19 cellular contexts compared by ENCODE assay signal in the genomic region with DNA sequence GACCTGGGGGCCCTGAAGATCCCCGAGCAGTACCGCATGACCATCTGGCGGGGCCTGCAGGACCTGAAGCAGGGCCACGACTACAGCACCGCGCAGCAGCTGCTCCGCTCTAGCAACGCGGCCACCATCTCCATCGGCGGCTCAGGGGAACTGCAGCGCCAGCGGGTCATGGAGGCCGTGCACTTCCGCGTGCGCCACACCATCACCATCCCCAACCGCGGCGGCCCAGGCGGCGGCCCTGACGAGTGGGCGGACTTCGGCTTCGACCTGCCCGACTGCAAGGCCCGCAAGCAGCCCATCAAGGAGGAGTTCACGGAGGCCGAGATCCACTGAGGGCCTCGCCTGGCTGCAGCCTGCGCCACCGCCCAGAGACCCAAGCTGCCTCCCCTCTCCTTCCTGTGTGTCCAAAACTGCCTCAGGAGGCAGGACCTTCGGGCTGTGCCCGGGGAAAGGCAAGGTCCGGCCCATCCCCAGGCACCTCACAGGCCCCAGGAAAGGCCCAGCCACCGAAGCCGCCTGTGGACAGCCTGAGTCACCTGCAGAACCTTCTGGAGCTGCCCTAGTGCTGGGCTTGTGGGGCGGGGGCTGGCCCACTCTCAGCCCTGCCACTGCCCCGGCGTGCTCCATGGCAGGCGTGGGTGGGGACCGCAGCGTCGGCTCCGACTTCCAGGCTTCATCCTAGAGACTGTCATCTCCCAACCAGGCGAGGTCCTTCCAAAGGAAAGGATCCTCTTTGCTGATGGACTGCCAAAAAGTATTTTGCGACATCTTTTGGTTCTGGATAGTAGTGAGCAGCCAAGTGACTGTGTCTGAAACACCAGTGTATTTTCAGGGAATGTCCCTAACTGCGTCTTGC. TPM values are rescaled to one million over a fixed set of nuclear protein-coding genes. Genes with fewer than 3 reads are reported as not detected.
DNase-seq lines count a peak whose midpoint lies in the region; ATAC-seq and TF ChIP-seq lines count a peak whose summit lies in the region.
"Had no signal": no experiment of that assay in that cellular context is flagged by ENCODE, and none has a peak within 500 bp of the region (broad histone marks: within the 10 kb centered on the region; RNA-seq: fewer than 3 reads in every experiment).

No MANE protein-coding gene starts in this region.

- POLR2A ChIA-PET in BJ (lab: Charles Lee), result interaction anchor here (0.5 kb wide), 1 partner anchor 280 kb away, joined by 3 read pairs; no protein-coding TSS in a partner anchor

- H3K27ac ChIP-seq in HUES6 (ENCODE audit: low read depth, low read length), result no peak overlapping the region
- H3K27ac ChIP-seq in neural progenitor cell, result no peak overlapping the region
- H3K27ac ChIP-seq: esophagus muscularis mucosa had no signal

- TF ChIP-seq CTCF in BJ (IDR thresholded peaks at IDR 0.05; ENCODE audit: insufficient read depth, low read depth, low read length), result peak; percentile 14; the same call in 1 of the 2 replicates
- TF ChIP-seq CTCF in fibroblast of mammary gland (conservative IDR thresholded peaks at IDR 0.05; ENCODE audit: control insufficient read depth, insufficient read depth, low read depth, low read length), result no peak
- no peak for TF ChIP-seq CTCF in neural progenitor cell (IDR thresholded peaks at IDR 0.05)

- DNase-seq in BJ (ENCODE audit: low read depth), result no peak
- peak; percentile 9 for DNase-seq in fibroblast of mammary gland (ENCODE audit: low read depth)
- DNase-seq in neural progenitor cell (ENCODE audit: low spot score), result peak; percentile 33
- DNase-seq in stimulated activated CD4-positive, alpha-beta T cell treated with anti-CD3 and anti-CD28 coated beads, Interleukin-1b, Interleukin-23, amount 100 ng/mL, for 48 hours, result no peak
- DNase-seq in DMS53 (lab: John Stamatoyannopoulos, UW), result no peak
- DNase-seq: activated CD4-positive, alpha-beta T cell treated with anti-CD3 and anti-CD28 coated beads, Interleukin-2, amount 50 U/mL, for 4 hours; activated naive CD4-positive, alpha-beta T cell; CD8-positive, alpha-beta T cell; islet precursor cell; Karpas-422; natural killer cell; NCI-H1048; NCI-H510A; posterior cingulate gyrus; T-cell had no signal

- peaks cover 7% of the 10 kb centered on the region for H3K36me3 Mint-ChIP-seq in neural progenitor cell
- H3K36me3 Mint-ChIP-seq: natural killer cell had no signal

- H4K20me1 ChIP-seq in neural progenitor cell (ENCODE audit: low read depth), result peaks cover 3% of the 10 kb centered on the region

- H2AFZ ChIP-seq in neural progenitor cell (replicated peaks), result no peak overlapping the region

- H3K79me2 ChIP-seq in neural progenitor cell (ENCODE audit: low read depth), result no peaks in the 10 kb centered on the region

- peak overlapping the region; percentile 7 for H3K9ac ChIP-seq in HUES6 (ENCODE audit: low read length)
- H3K9ac ChIP-seq in neural progenitor cell, result no peak overlapping the region

- H3K4me2 ChIP-seq in neural progenitor cell, result no peak overlapping the region

- no peak for ATAC-seq in HG02885 (IDR thresholded peaks at IDR 0.05; ENCODE audit: poor library complexity, unreplicated experiment)
- ATAC-seq: CD8-positive, alpha-beta T cell; natural killer cell; T-cell had no signal

- peaks cover 13% of the 10 kb centered on the region; the same call in 1 of the 2 replicates for H3K4me1 ChIP-seq in HUES6 (ENCODE audit: control insufficient read depth, insufficient read depth, low read length)
- peaks cover 10% of the 10 kb centered on the region for H3K4me1 ChIP-seq in neural progenitor cell

- H3F3A ChIP-seq in neural progenitor cell (ENCODE audit: low read depth), result no peaks in the 10 kb centered on the region

- H3K9me3 ChIP-seq in HUES6 (ENCODE audit: control insufficient read depth, insufficient read depth, low read depth, low read length) (no peaks in the 10 kb centered on the region), neural progenitor cell (ENCODE audit: low read depth) (no peaks in the 10 kb centered on the region)
- H3K9me3 ChIP-seq: esophagus muscularis mucosa had no signal

- H3K27me3 Mint-ChIP-seq in neural progenitor cell (ENCODE audit: insufficient read depth, low read depth), result peaks cover 2% of the 10 kb centered on the region
- H3K27me3 Mint-ChIP-seq: central memory CD8-positive, alpha-beta T cell had no signal

- no peaks in the 10 kb centered on the region; the same call in 1 of the 2 replicates for H3K27me3 ChIP-seq in BJ (ENCODE audit: control insufficient read depth, insufficient read depth, low read length)
- H3K27me3 ChIP-seq in HUES6 (ENCODE audit: control insufficient read depth, insufficient read depth, low read length), result peaks cover 10% of the 10 kb centered on the region; the same call in 1 of the 2 replicates
- H3K27me3 ChIP-seq in neural progenitor cell, result peaks cover 5% of the 10 kb centered on the region

- no peak overlapping the region for H3K27ac Mint-ChIP-seq in neural progenitor cell
- H3K27ac Mint-ChIP-seq: CD8-positive, alpha-beta T cell; natural killer cell; T-cell had no signal

- no peak overlapping the region for H3K4me3 Mint-ChIP-seq in neural progenitor cell
- H3K4me3 Mint-ChIP-seq: CD8-positive, alpha-beta T cell; central memory CD8-positive, alpha-beta T cell; natural killer cell; T-cell had no signal

- no peaks in the 10 kb centered on the region for H3K9me3 Mint-ChIP-seq in neural progenitor cell
- H3K9me3 Mint-ChIP-seq: CD8-positive, alpha-beta T cell; central memory CD8-positive, alpha-beta T cell; natural killer cell; T-cell had no signal

- H3K4me3 ChIP-seq in BJ (ENCODE audit: low read depth, low read length), result no peak overlapping the region
- peak overlapping the region; percentile 42 for H3K4me3 ChIP-seq in HUES6 (ENCODE audit: low read depth, low read length)
- H3K4me3 ChIP-seq in fibroblast of mammary gland (ENCODE audit: control insufficient read depth, low read depth, low read length), result no peak overlapping the region
- no peak overlapping the region for H3K4me3 ChIP-seq in neural progenitor cell
- H3K4me3 ChIP-seq: esophagus muscularis mucosa had no signal

- H3K36me3 ChIP-seq in BJ (ENCODE audit: control insufficient read depth, insufficient read depth, low read length), result peaks cover 2% of the 10 kb centered on the region; the same call in 1 of the 2 replicates
- peaks cover 25% of the 10 kb centered on the region for H3K36me3 ChIP-seq in HUES6 (ENCODE audit: control insufficient read depth, insufficient read depth, low read length)
- H3K36me3 ChIP-seq in neural progenitor cell, result no peaks in the 10 kb centered on the region

- CTCF ChIA-PET in BJ (lab: Yijun Ruan, JAX), result interaction anchor here (3.7 kb wide), 1 partner anchor 9 kb away, joined by 30 read pairs; no protein-coding TSS in a partner anchor

- H3K4me1 Mint-ChIP-seq in neural progenitor cell, result peaks cover 9% of the 10 kb centered on the region
- H3K4me1 Mint-ChIP-seq: central memory CD8-positive, alpha-beta T cell; natural killer cell; T-cell had no signal

RNA-seq across cellular contexts. Expression of a gene that starts 19.3 kb away (rescaled TPM):
- not detected in 2 replicates for polyA plus RNA-seq in BJ (2011; rRNA removed)
- not detected in 2 replicates for polyA minus RNA-seq in BJ (2011; rRNA and poly(A)+ RNA removed)
- not detected in 2 replicates for total RNA-seq in neural progenitor cell (ENCODE audit: low replicate concordance)
- total RNA-seq: CD8-positive, alpha-beta T cell; esophagus muscularis mucosa; natural killer cell; T-cell had no signal

RNA-seq across cellular contexts. Expression of a gene that starts 39.6 kb away (rescaled TPM):
- 1.0 TPM in 2 replicates for polyA plus RNA-seq in BJ (2011; rRNA removed)
- 1.2 and 1.6 TPM in 2 replicates for polyA minus RNA-seq in BJ (2011; rRNA and poly(A)+ RNA removed)
- 9.1 TPM in 1 of 2 replicates, not detected in the other for total RNA-seq in neural progenitor cell (ENCODE audit: low replicate concordance)

Comparison
In these comparisons a context has a peak if more than half of its experiments do, and no peak if none do; other contexts are left out.
1. DNase-seq: peak in fibroblast of mammary gland (single experiment) and neural progenitor cell (single experiment); none in BJ (single experiment), stimulated activated CD4-positive, alpha-beta T cell treated with anti-CD3 and anti-CD28 coated beads, Interleukin-1b, Interleukin-23, amount 100 ng/mL, for 48 hours (single experiment) and DMS53 (single experiment).